ENCODE assay signal across 14 cellular contexts in genomic region chr17:61750656-61751055, GRCh38.
DNase-seq lines count a peak whose midpoint lies in the region; ATAC-seq, FAIRE-seq and TF ChIP-seq lines count a peak whose summit lies in the region.
"Had no signal": no experiment of that assay in that cellular context is flagged by ENCODE, and none has a peak within 500 bp of the region (broad histone marks: within the 10 kb centered on the region; RNA-seq: fewer than 3 reads in every experiment).

No MANE protein-coding gene starts in this region.

- no peak overlapping the region for H3K4me3 ChIP-seq in kidney (ENCODE audit: low read length in 2 of 2)
- no peak overlapping the region for H3K4me3 ChIP-seq in small intestine (ENCODE audit: low read depth in 1 of 2, low read length in 2 of 2)
- H3K4me3 ChIP-seq: gastrocnemius medialis, lung, skin epidermis had no signal

- FAIRE-seq in kidney (lab: Jason Lieb, UNC) (no peak), small intestine (lab: Jason Lieb, UNC) (no peak)

- H3K36me3 ChIP-seq in kidney (ENCODE audit: control insufficient read depth in 1 of 2, insufficient read depth in 2 of 2, low read length in 2 of 2) (no peaks in the 10 kb centered on the region), small intestine (ENCODE audit: control insufficient read depth in 2 of 2, insufficient read depth in 2 of 2, low read length in 2 of 2) (no peaks in the 10 kb centered on the region)
- H3K36me3 ChIP-seq: gastrocnemius medialis had no signal

- H3K9me3 ChIP-seq in kidney (ENCODE audit: control insufficient read depth in 1 of 2, low read length in 2 of 2): peaks cover 0 to 7% of the 10 kb centered on the region in 2 donors
- no peaks in the 10 kb centered on the region for H3K9me3 ChIP-seq in small intestine (ENCODE audit: control insufficient read depth, low read depth)
- H3K9me3 ChIP-seq: gastrocnemius medialis had no signal

- peak; percentile 88 for ATAC-seq in GM19372 (IDR thresholded peaks at IDR 0.05; ENCODE audit: low read depth, unreplicated experiment)
- peak; percentile 83 for ATAC-seq in HG02884 (IDR thresholded peaks at IDR 0.05; ENCODE audit: unreplicated experiment)
- ATAC-seq: gastrocnemius medialis had no signal

- H3K27ac ChIP-seq in kidney (ENCODE audit: low read depth in 2 of 2, low read length in 2 of 2): no peak overlapping the region
- H3K27ac ChIP-seq in small intestine (ENCODE audit: low read depth in 1 of 2, low read length in 1 of 2): no peak overlapping the region
- H3K27ac ChIP-seq: gastrocnemius medialis, skin epidermis had no signal

- H3K9ac ChIP-seq in kidney (ENCODE audit: low read length in 2 of 2): no peak overlapping the region

- H3K27me3 ChIP-seq in small intestine (ENCODE audit: control insufficient read depth in 2 of 2, insufficient read depth in 2 of 2, low read length in 2 of 2): no peaks in the 10 kb centered on the region
- H3K27me3 ChIP-seq: gastrocnemius medialis had no signal

- no peak for TF ChIP-seq CTCF in GM10266 (IDR thresholded peaks at IDR 0.05; ENCODE audit: control insufficient read depth, insufficient read depth, low read depth, missing control alignments)
- TF ChIP-seq CTCF in kidney (IDR thresholded peaks at IDR 0.05; ENCODE audit: borderline replicate concordance, extremely low read depth, insufficient read depth): no peak

- intact Hi-C loops in kidney (cut with DNase I): no loop called here

- peak; percentile 36 for DNase-seq in GM10266 (ENCODE audit: extremely low spot score)
- peak; percentile 87 to 90 for DNase-seq in Kasumi-1 (lab: John Stamatoyannopoulos, UW)
- DNase-seq in kidney: no peak
- DNase-seq in small intestine: no peak
- no peak for DNase-seq in COLO829 (ENCODE audit: low spot score)
- no peak for DNase-seq in stimulated activated CD4-positive, alpha-beta T cell treated with anti-CD3 and anti-CD28 coated beads, Interleukin-15, amount 100 ng/mL, for 24 hours
- DNase-seq: activated T-cell treated with anti-CD3 and anti-CD28 coated beads for 4 hours, gastrocnemius medialis, NCI-H510A, SW 1271 had no signal

- H3K4me1 ChIP-seq in kidney (ENCODE audit: control insufficient read depth in 1 of 2, insufficient read depth in 1 of 2, low read depth in 1 of 2, low read length in 2 of 2): no peaks in the 10 kb centered on the region
- H3K4me1 ChIP-seq in small intestine (ENCODE audit: control insufficient read depth in 2 of 2, insufficient read depth in 1 of 2, low read depth in 1 of 2, low read length in 1 of 2): no peaks in the 10 kb centered on the region
- H3K4me1 ChIP-seq: gastrocnemius medialis had no signal

- WGBS in small intestine, 3 donors: 63 to 73% (median 68%) methylated on average over 1 of the region's 1 CpG

Comparison
In these comparisons a context has a peak if more than half of its experiments do, and no peak if none do; other contexts are left out.
1. DNase-seq: peak in GM10266 (single experiment) and Kasumi-1 (2 of 2); none in kidney (single experiment), small intestine (single experiment), COLO829 (single experiment) and stimulated activated CD4-positive, alpha-beta T cell treated with anti-CD3 and anti-CD28 coated beads, Interleukin-15, amount 100 ng/mL, for 24 hours (single experiment).